ENCODE assay signal across 28 cellular contexts in the genomic region with DNA sequence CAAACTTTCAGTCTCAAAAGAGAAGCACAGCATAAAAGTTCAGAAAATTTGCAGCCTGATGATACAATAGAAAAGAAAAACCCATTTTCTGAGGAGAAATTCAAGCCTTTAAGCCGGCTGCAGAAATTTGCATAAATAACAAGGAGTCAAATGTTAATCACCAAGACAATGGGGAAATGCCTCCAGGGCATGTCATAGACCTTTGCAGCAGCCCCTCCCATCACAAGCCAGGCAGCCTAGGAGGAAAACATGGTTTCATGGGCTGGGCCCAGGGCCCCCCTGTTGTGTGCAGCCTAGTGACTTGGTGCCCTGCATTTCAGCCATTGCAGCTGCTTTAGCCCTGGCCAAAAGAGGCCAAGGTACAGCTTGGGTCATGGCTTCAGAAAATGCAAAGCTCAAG. TPM values are rescaled to one million over a fixed set of nuclear protein-coding genes. Genes with fewer than 3 reads are reported as not detected.
"Had no signal": no experiment of that assay in that cellular context is flagged by ENCODE, and none has a peak within 500 bp of the region (broad histone marks: within the 10 kb centered on the region; RNA-seq: fewer than 3 reads in every experiment).

No MANE protein-coding gene starts in this region.

- H3K9me3 ChIP-seq: gastrocnemius medialis, lower lobe of right lung, mucosa of descending colon, neutrophil, pancreas, sigmoid colon, testis, tibial artery had no signal

- H3K27ac ChIP-seq: dorsolateral prefrontal cortex, epithelial cell of prostate, gastrocnemius medialis, lower lobe of right lung, neutrophil, pancreas, sigmoid colon, testis, tibial artery had no signal

- H3K36me3 ChIP-seq: gastrocnemius medialis, lower lobe of right lung, neutrophil, pancreas, sigmoid colon, tibial artery had no signal

- H3K4me3 Mint-ChIP-seq: mesothelial cell of epicardium; naive B cell; natural killer cell treated with Interleukin-12 subunit alpha and Interleukin-12 subunit beta and Interleukin-15 and Interleukin-18, amount 100 ng/mL, for 72 hours; neural crest cell; stimulated activated memory B cell treated with anti-CD40 and anti-IgM and Interleukin-4, amounts not matched to agents 10 μg/mL and 1 μg/mL and 100 μg/mL, for 72 hours; type B pancreatic cell had no signal

- H3K4me1 Mint-ChIP-seq: naive B cell; stimulated activated memory B cell treated with anti-CD40 and anti-IgM and Interleukin-4, amounts not matched to agents 10 μg/mL and 1 μg/mL and 100 μg/mL, for 72 hours had no signal

- H3K4me3 ChIP-seq: dorsolateral prefrontal cortex, gastrocnemius medialis, lower lobe of right lung, mucosa of descending colon, pancreas, sigmoid colon, testis, tibial artery had no signal

- H3K27ac Mint-ChIP-seq: mesothelial cell of epicardium; naive B cell; natural killer cell treated with Interleukin-12 subunit alpha and Interleukin-12 subunit beta and Interleukin-15 and Interleukin-18, amount 100 ng/mL, for 72 hours; progenitor cell of endocrine pancreas; stimulated activated memory B cell treated with anti-CD40 and anti-IgM and Interleukin-4, amounts not matched to agents 10 μg/mL and 1 μg/mL and 100 μg/mL, for 72 hours; type B pancreatic cell had no signal

- H3K27me3 Mint-ChIP-seq: naive B cell; progenitor cell of endocrine pancreas; stimulated activated memory B cell treated with anti-CD40 and anti-IgM and Interleukin-4, amounts not matched to agents 10 μg/mL and 1 μg/mL and 100 μg/mL, for 72 hours; type B pancreatic cell had no signal

- H3K9me3 Mint-ChIP-seq: natural killer cell treated with Interleukin-12 subunit alpha and Interleukin-12 subunit beta and Interleukin-15 and Interleukin-18, amount 100 ng/mL, for 72 hours had no signal

- FAIRE-seq: colon, keratinocyte, pancreas had no signal

- H3K36me3 Mint-ChIP-seq: natural killer cell treated with Interleukin-12 subunit alpha and Interleukin-12 subunit beta and Interleukin-15 and Interleukin-18, amount 100 ng/mL, for 72 hours; stimulated activated memory B cell treated with anti-CD40 and anti-IgM and Interleukin-4, amounts not matched to agents 10 μg/mL and 1 μg/mL and 100 μg/mL, for 72 hours; type B pancreatic cell had no signal

- H3K27me3 ChIP-seq: dorsolateral prefrontal cortex, gastrocnemius medialis, neutrophil, pancreas, sigmoid colon, testis, tibial artery had no signal

- H3K4me1 ChIP-seq: gastrocnemius medialis, lower lobe of right lung, pancreas, testis had no signal

- ATAC-seq: esophagus mucosa; gastrocnemius medialis; left ventricle myocardium superior; lower lobe of right lung; mucosa of descending colon; natural killer cell treated with Interleukin-12 subunit alpha and Interleukin-12 subunit beta and Interleukin-15 and Interleukin-18, amount 100 ng/mL, for 72 hours; pancreas; right cardiac atrium; stimulated activated memory B cell treated with anti-CD40 and anti-IgM and Interleukin-4, amounts not matched to agents 10 μg/mL and 1 μg/mL and 100 μg/mL, for 72 hours; stimulated activated naive CD8-positive, alpha-beta T cell treated with anti-CD3 and anti-CD28 coated beads, Interleukin-15, Interleukin-2, amounts not matched to agents 100 U/mL and 50 U/mL, for 24 hours had no signal

- DNase-seq: dorsolateral prefrontal cortex; effector CD4-positive, alpha-beta T cell; foreskin fibroblast; gastrocnemius medialis; head of caudate nucleus; left ventricle myocardium superior; lower lobe of right lung; mucosa of descending colon; naive B cell; pancreas; right cardiac atrium; sigmoid colon; stimulated activated CD4-positive, alpha-beta T cell treated with anti-CD3 and anti-CD28 coated beads, Interleukin-4, amount 100 ng/mL, for 4 hours; stimulated activated naive CD8-positive, alpha-beta T cell treated with anti-CD3 and anti-CD28 coated beads, Interleukin-15, Interleukin-2, amounts not matched to agents 100 U/mL and 50 U/mL, for 24 hours; substantia nigra; testis; tibial artery had no signal

RNA-seq across cellular contexts. Expression of a gene that starts 54.1 kb away (rescaled TPM):
- total RNA-seq: natural killer cell treated with Interleukin-12 subunit alpha and Interleukin-12 subunit beta and Interleukin-15 and Interleukin-18, amount 100 ng/mL, for 72 hours; neural crest cell had no signal
